In the genomic region with DNA sequence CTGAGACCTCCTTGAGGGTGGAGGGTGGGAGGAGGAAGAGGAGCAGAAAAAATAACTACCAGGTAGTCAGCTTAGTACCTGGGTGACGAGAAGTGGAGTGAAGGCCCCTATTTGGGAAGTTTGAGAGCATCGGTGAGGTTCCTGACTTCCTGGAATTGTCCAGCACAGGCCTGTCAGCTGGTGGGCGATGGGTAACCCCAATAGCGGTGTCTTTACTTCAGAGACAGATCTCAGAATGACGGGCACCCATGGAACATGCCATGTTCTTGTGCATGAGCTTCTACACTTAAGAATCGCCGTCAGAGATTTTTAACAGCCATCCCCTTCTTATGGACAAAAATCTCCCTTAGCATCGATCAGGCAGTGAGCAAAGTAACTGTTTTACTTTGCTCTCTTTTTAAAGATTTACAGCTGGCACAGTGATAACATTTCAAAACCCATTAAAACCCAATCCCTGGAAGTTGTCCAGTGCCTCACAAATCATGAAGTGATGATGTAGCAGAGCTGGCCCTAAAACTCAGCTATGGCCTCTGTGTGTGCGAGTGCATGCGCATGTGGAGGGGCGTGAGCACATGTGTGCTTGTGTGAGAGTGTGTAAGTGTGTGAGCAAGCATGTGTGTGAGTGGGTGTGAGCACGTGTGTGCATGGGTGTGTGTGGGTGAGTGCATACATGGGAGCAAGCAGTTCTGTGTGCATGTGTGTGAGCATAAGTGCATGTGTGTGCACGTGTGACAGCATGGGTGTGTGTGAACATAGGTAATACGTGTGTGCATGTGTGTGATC, we compare ENCODE assay signal across 34 cellular contexts.
DNase-seq lines count a peak whose midpoint lies in the region; ATAC-seq, FAIRE-seq and TF ChIP-seq lines count a peak whose summit lies in the region.
"Had no signal": no experiment of that assay in that cellular context is flagged by ENCODE, and none has a peak within 500 bp of the region (broad histone marks: within the 10 kb centered on the region; RNA-seq: fewer than 3 reads in every experiment).

No MANE protein-coding gene starts in this region.

- H4K91ac ChIP-seq in neuronal stem cell (ENCODE audit: low read depth, low read length, poor library complexity): peak overlapping the region; percentile 47

- no peak overlapping the region for H3K27ac ChIP-seq in HepG2 (ENCODE audit: extremely low read length, insufficient read depth, low read length)
- H3K27ac ChIP-seq in right lobe of liver: no peak overlapping the region
- H3K27ac ChIP-seq in neuronal stem cell (replicated peaks; ENCODE audit: low read length): no peak overlapping the region
- H3K27ac ChIP-seq: ascending aorta, cardiac muscle cell, lower lobe of right lung, parathyroid adenoma, tibial artery had no signal

- peaks cover 5% of the 10 kb centered on the region for H3K36me3 Mint-ChIP-seq in endothelial cell (ENCODE audit: low read depth, unreplicated experiment)
- H3K36me3 Mint-ChIP-seq in Caco-2 (ENCODE audit: insufficient read depth, unreplicated experiment): no peaks in the 10 kb centered on the region
- H3K36me3 Mint-ChIP-seq: IgD-negative memory B cell had no signal

- H3K27me3 ChIP-seq in HepG2 (ENCODE audit: control insufficient read depth in 1 of 2, insufficient read depth in 2 of 2, low read length in 2 of 2) (peaks cover 13 to 42% of the 10 kb centered on the region in 2 experiments), right lobe of liver (no peaks in the 10 kb centered on the region), neuronal stem cell (ENCODE audit: control insufficient read depth in 3 of 3, insufficient read depth in 3 of 3, low read depth in 1 of 3, low read length in 3 of 3) (peaks cover 0 to 24% (median 0%) of the 10 kb centered on the region in 3 experiments), Caco-2 (replicated peaks; ENCODE audit: control insufficient read depth, insufficient read depth, low read length) (no peaks in the 10 kb centered on the region)
- H3K27me3 ChIP-seq: ascending aorta, cardiac muscle cell had no signal

- H3K9ac ChIP-seq in HepG2 (ENCODE audit: insufficient read depth, low read depth, low read length) (no peak overlapping the region), neuronal stem cell (ENCODE audit: low read depth, low read length, poor library complexity) (peak overlapping the region; percentile 32)
- H3K9ac ChIP-seq: parathyroid adenoma had no signal

- TF ChIP-seq RAD21 in HepG2 (CRISPR knock-in tag; IDR thresholded peaks at IDR 0.05): no peak

- DNase-seq in HepG2 (ENCODE audit: low spot score): no peak
- DNase-seq in right lobe of liver: no peak
- no peak for DNase-seq in endothelial cell (ENCODE audit: low spot score)
- DNase-seq in neuronal stem cell (ENCODE audit: low spot score): no peak
- DNase-seq in urothelium cell line (ENCODE audit: low spot score): no peak
- DNase-seq in Caco-2: no peak
- no peak for DNase-seq in HPDE6-E6E7 (ENCODE audit: extremely low spot score)
- DNase-seq in mucosa of descending colon: no peak
- DNase-seq: activated CD4-positive, CD25-positive, alpha-beta regulatory T cell treated with anti-CD3 and anti-CD28 coated beads, Interleukin-2, amount 50 U/mL, for 72 hours; activated gamma-delta T cell; activated T-cell treated with anti-CD3 and anti-CD28 coated beads, Interleukin-2, amount 50 U/mL, for 4 hours; CD4-positive, alpha-beta T cell; cortex of kidney; DMS 273 treated with DMSO at 0.1 percent for 48 hours; EL; HCEC 1CT; lower lobe of right lung; NCI-H146; NCI-H2107; NCI-H345; NCI-H748 treated with DMSO at 0.1 percent for 48 hours; nephron progenitor cell; right cardiac atrium; Right ventricle myocardium superior; stimulated activated CD8-positive, alpha-beta memory T cell treated with anti-CD3 and anti-CD28 coated beads, Interleukin-4, amount 100 ng/mL, for 48 hours; stimulated activated naive CD8-positive, alpha-beta T cell treated with anti-CD3 and anti-CD28 coated beads, Interleukin-15, amount 100 ng/mL, for 72 hours; T-helper 2 cell had no signal

- FAIRE-seq in HepG2 (lab: Jason Lieb, UNC) (no peak), urothelium cell line (lab: Jason Lieb, UNC) (peak; percentile 94)
- FAIRE-seq: frontal cortex had no signal

- peak overlapping the region; percentile 86 for H2BK12ac ChIP-seq in neuronal stem cell (ENCODE audit: low read length)

- WGBS in HepG2 (ENCODE audit: low lambda C conversion rate): 20% methylated on average over 14 of the region's 14 CpGs
- 73% methylated on average over 9 of the region's 14 CpGs for WGBS in right lobe of liver (ENCODE audit: insufficient coverage, low coverage, low lambda C conversion rate, missing lambda C conversion rate)
- WGBS in neuronal stem cell (ENCODE audit: extremely low coverage in 2 of 2, insufficient read length in 2 of 2, insufficient replicate concordance in 1 of 2), 2 donors: no CpG with 5 or more reads among the region's 14 CpGs

- H3K4me2 ChIP-seq in HepG2 (ENCODE audit: low read depth, low read length): no peak overlapping the region
- no peak overlapping the region for H3K4me2 ChIP-seq in neuronal stem cell (ENCODE audit: insufficient read depth, low read length, poor library complexity, severe bottlenecking)

- TF ChIP-seq CTCF in HepG2 (CRISPR knock-in tag; IDR thresholded peaks at IDR 0.05) (no peak), right lobe of liver (IDR thresholded peaks at IDR 0.05) (no peak), endothelial cell (IDR thresholded peaks at IDR 0.05; ENCODE audit: unreplicated experiment) (no peak), Caco-2 (IDR thresholded peaks at IDR 0.05; ENCODE audit: insufficient read depth in 1 of 2, low read depth in 1 of 2, low read length in 1 of 2, severe bottlenecking in 1 of 2, unreplicated experiment in 1 of 2) (no peak), mucosa of descending colon (IDR thresholded peaks at IDR 0.05) (no peak)

- H3K27me3 Mint-ChIP-seq in endothelial cell (ENCODE audit: unreplicated experiment): peaks cover 12% of the 10 kb centered on the region
- H3K27me3 Mint-ChIP-seq in Caco-2 (ENCODE audit: insufficient read depth, unreplicated experiment): peaks cover under 1% of the 10 kb centered on the region
- H3K27me3 Mint-ChIP-seq: activated CD4-positive, alpha-beta memory T cell treated with anti-CD3 and anti-CD28 coated beads, Interleukin-2, amount 10 ng/mL, durations not matched to agents 7 days and 5 days; CD4-positive, alpha-beta T cell had no signal

- H3K36me3 ChIP-seq in HepG2 (replicated peaks in 1 of 2; ENCODE audit: control insufficient read depth in 1 of 2, insufficient read depth in 2 of 2, low read length in 2 of 2): no peaks in the 10 kb centered on the region
- no peaks in the 10 kb centered on the region for H3K36me3 ChIP-seq in right lobe of liver
- peaks cover 0 to 4% of the 10 kb centered on the region in 2 donors for H3K36me3 ChIP-seq in neuronal stem cell (replicated peaks in 1 of 2; ENCODE audit: control insufficient read depth in 2 of 2, insufficient read depth in 2 of 2, low read length in 2 of 2)
- H3K36me3 ChIP-seq in Caco-2 (ENCODE audit: control insufficient read depth, insufficient read depth, low read length): no peaks in the 10 kb centered on the region
- H3K36me3 ChIP-seq in mucosa of descending colon (ENCODE audit: low read depth): no peaks in the 10 kb centered on the region
- H3K36me3 ChIP-seq: ascending aorta, cardiac muscle cell, lower lobe of right lung, tibial artery had no signal

- peak overlapping the region; percentile 16 for H3K23ac ChIP-seq in neuronal stem cell (ENCODE audit: low read depth, low read length, poor library complexity)

- in situ Hi-C loops in HepG2 (cut with HindIII; ENCODE audit: extremely low pct_ligation_motif_present, low pct_unique_long_range_greater_than_20kb): no loop called here

- H3K4ac ChIP-seq in neuronal stem cell (ENCODE audit: low read length): no peak overlapping the region

- H3K4me3 Mint-ChIP-seq in endothelial cell (ENCODE audit: unreplicated experiment) (peak overlapping the region; percentile 3), Caco-2 (ENCODE audit: unreplicated experiment) (no peak overlapping the region)
- H3K4me3 Mint-ChIP-seq: activated CD4-positive, alpha-beta memory T cell treated with anti-CD3 and anti-CD28 coated beads, Interleukin-2, amount 10 ng/mL, durations not matched to agents 7 days and 5 days; activated T-cell treated with anti-CD3 and anti-CD28 coated beads, Interleukin-2, amount 50 U/mL, for 4 hours; CD4-positive, alpha-beta T cell; IgD-negative memory B cell; nephron progenitor cell; stimulated activated naive CD8-positive, alpha-beta T cell treated with anti-CD3 and anti-CD28 coated beads, Interleukin-15, amount 100 ng/mL, for 72 hours had no signal

- ATAC-seq in HepG2: no peak
- no peak for ATAC-seq in right lobe of liver
- ATAC-seq in mucosa of descending colon: no peak
- ATAC-seq: activated T-cell treated with anti-CD3 and anti-CD28 coated beads, Interleukin-2, amount 50 U/mL, for 4 hours; right cardiac atrium; stimulated activated naive CD8-positive, alpha-beta T cell treated with anti-CD3 and anti-CD28 coated beads, Interleukin-15, amount 100 ng/mL, for 72 hours had no signal

- no TSS peak for BruUV-seq in HepG2 (replicated peaks; lab: Mats Ljungman, UMichigan)
- BruUV-seq in Caco-2 (replicated peaks; lab: Mats Ljungman, UMichigan): no TSS peak

- H3K9me3 Mint-ChIP-seq in endothelial cell (ENCODE audit: unreplicated experiment) (no peaks in the 10 kb centered on the region), Caco-2 (ENCODE audit: unreplicated experiment) (peaks cover 11% of the 10 kb centered on the region)

- no peaks in the 10 kb centered on the region; the same call in 1 of the 2 replicates for H4K20me1 ChIP-seq in HepG2 (ENCODE audit: insufficient read depth, low read length)

- no peaks in the 10 kb centered on the region for H3K4me1 ChIP-seq in HepG2 (ENCODE audit: insufficient read depth, low read length)
- H3K4me1 ChIP-seq in right lobe of liver: no peaks in the 10 kb centered on the region
- peaks cover 0 to 21% of the 10 kb centered on the region in 2 donors for H3K4me1 ChIP-seq in neuronal stem cell (ENCODE audit: control insufficient read depth in 2 of 2, insufficient read depth in 1 of 2, low read depth in 1 of 2, low read length in 2 of 2)
- no peaks in the 10 kb centered on the region for H3K4me1 ChIP-seq in Caco-2
- H3K4me1 ChIP-seq in mucosa of descending colon (ENCODE audit: low read depth): no peaks in the 10 kb centered on the region
- H3K4me1 ChIP-seq: ascending aorta, lower lobe of right lung, parathyroid adenoma, tibial artery had no signal

- H3K27ac Mint-ChIP-seq in endothelial cell (ENCODE audit: unreplicated experiment): peak overlapping the region; percentile 7
- no peak overlapping the region for H3K27ac Mint-ChIP-seq in Caco-2 (ENCODE audit: unreplicated experiment)
- H3K27ac Mint-ChIP-seq: activated CD4-positive, alpha-beta memory T cell treated with anti-CD3 and anti-CD28 coated beads, Interleukin-2, amount 10 ng/mL, durations not matched to agents 7 days and 5 days; CD4-positive, alpha-beta T cell; IgD-negative memory B cell; nephron progenitor cell; stimulated activated naive CD8-positive, alpha-beta T cell treated with anti-CD3 and anti-CD28 coated beads, Interleukin-15, amount 100 ng/mL, for 72 hours had no signal

- TF ChIP-seq POLR2A in HepG2 (IDR thresholded peaks at IDR 0.05; ENCODE audit: insufficient read depth in 1 of 2, low read depth in 2 of 2, low read length in 2 of 2): no peak
- TF ChIP-seq POLR2A in right lobe of liver (IDR thresholded peaks at IDR 0.05): no peak

- peak overlapping the region; percentile 13 for H2BK15ac ChIP-seq in neuronal stem cell (ENCODE audit: low read length)

- intact Hi-C loops in HepG2 (cut with micrococcal nuclease; ENCODE audit: unreplicated experiment) (no loop called here), right lobe of liver (cut with DNase I) (no loop called here), Caco-2 (cut with micrococcal nuclease; ENCODE audit: unreplicated experiment) (no loop called here), mucosa of descending colon (cut with DNase I, micrococcal nuclease) (no loop called here)

- H3K18ac ChIP-seq in neuronal stem cell (ENCODE audit: low read length): no peak overlapping the region

- H3K14ac ChIP-seq in neuronal stem cell (ENCODE audit: low read length): no peak overlapping the region

- no peak overlapping the region for H2BK120ac ChIP-seq in neuronal stem cell (ENCODE audit: low read depth, low read length)

- TF ChIP-seq EP300 in HepG2 (IDR thresholded peaks at IDR 0.05; ENCODE audit: low read depth in 2 of 2, low read length in 2 of 2) (no peak), HepG2 (CRISPR knock-in tag; IDR thresholded peaks at IDR 0.05; ENCODE audit: borderline replicate concordance) (no peak)

- H3K79me1 ChIP-seq in neuronal stem cell (ENCODE audit: low read depth, low read length): no peaks in the 10 kb centered on the region

- peak overlapping the region; percentile 36 for H2AK5ac ChIP-seq in neuronal stem cell (ENCODE audit: low read depth, low read length)

- H3K4me3 ChIP-seq in HepG2 (replicated peaks in 1 of 3; ENCODE audit: insufficient read depth in 1 of 3, low read depth in 2 of 3, low read length in 3 of 3): no peak overlapping the region
- no peak overlapping the region for H3K4me3 ChIP-seq in right lobe of liver
- peak overlapping the region in 1 of 2 donors; percentile 31 for H3K4me3 ChIP-seq in neuronal stem cell (ENCODE audit: low read length in 2 of 2)
- H3K4me3 ChIP-seq in Caco-2 (ENCODE audit: low read depth, low read length): no peak overlapping the region
- no peak overlapping the region for H3K4me3 ChIP-seq in mucosa of descending colon
- H3K4me3 ChIP-seq: ascending aorta, cardiac muscle cell, lower lobe of right lung, tibial artery had no signal

- H3K4me1 Mint-ChIP-seq in endothelial cell (ENCODE audit: unreplicated experiment) (no peaks in the 10 kb centered on the region), Caco-2 (ENCODE audit: low read depth, unreplicated experiment) (no peaks in the 10 kb centered on the region)
- H3K4me1 Mint-ChIP-seq: activated CD4-positive, alpha-beta memory T cell treated with anti-CD3 and anti-CD28 coated beads, Interleukin-2, amount 10 ng/mL, durations not matched to agents 7 days and 5 days; IgD-negative memory B cell had no signal

- no peak overlapping the region for H2BK5ac ChIP-seq in neuronal stem cell (ENCODE audit: low read length)

- CTCF ChIA-PET in HepG2 (lab: Yijun Ruan, JAX; ENCODE audit: low intra/inter-chr PET ratio, low total read pairs): no interaction called here
- CTCF ChIA-PET in Caco-2 (lab: Charles Lee): no interaction called here

- POLR2A ChIA-PET in HepG2 (lab: Yijun Ruan, JAX) (no interaction called here), Caco-2 (lab: Charles Lee) (no interaction called here)

- H3K79me2 ChIP-seq in HepG2 (ENCODE audit: insufficient read depth, low read length): no peaks in the 10 kb centered on the region
- H3K79me2 ChIP-seq: parathyroid adenoma had no signal

- H2AFZ ChIP-seq in HepG2 (ENCODE audit: low read length): no peak overlapping the region
- no peak overlapping the region for H2AFZ ChIP-seq in neuronal stem cell (ENCODE audit: low read length)
- H2AFZ ChIP-seq: parathyroid adenoma had no signal

- no peaks in the 10 kb centered on the region for H3K9me3 ChIP-seq in HepG2 (ENCODE audit: low read length)
- no peaks in the 10 kb centered on the region for H3K9me3 ChIP-seq in right lobe of liver
- peaks cover 0 to 5% of the 10 kb centered on the region in 2 donors for H3K9me3 ChIP-seq in neuronal stem cell (replicated peaks in 1 of 2; ENCODE audit: control insufficient read depth in 2 of 2, insufficient read depth in 1 of 2, low read depth in 1 of 2, low read length in 2 of 2)
- no peaks in the 10 kb centered on the region for H3K9me3 ChIP-seq in Caco-2
- no peaks in the 10 kb centered on the region for H3K9me3 ChIP-seq in mucosa of descending colon
- H3K9me3 ChIP-seq: ascending aorta, lower lobe of right lung, tibial artery had no signal

- H4K8ac ChIP-seq in neuronal stem cell (ENCODE audit: low read depth, low read length): peak overlapping the region; percentile 33
